In genomic region chr15:62920569-62921502, GRCh38 we compare ENCODE assay signal across 13 cellular contexts.
DNase-seq lines count a peak whose midpoint lies in the region; ATAC-seq and TF ChIP-seq lines count a peak whose summit lies in the region.
"Had no signal": no experiment of that assay in that cellular context is flagged by ENCODE, and none has a peak within 500 bp of the region (broad histone marks: within the 10 kb centered on the region; RNA-seq: fewer than 3 reads in every experiment).

No MANE protein-coding gene starts in this region.

- peak overlapping the region; percentile 15; the same call in 1 of the 2 replicates for H3K27ac ChIP-seq in ACC112 (ENCODE audit: low read depth, low read length)
- no peak overlapping the region for H3K27ac ChIP-seq in fibroblast of lung (ENCODE audit: insufficient read depth, low read length)
- H3K27ac ChIP-seq in neural progenitor cell: no peak overlapping the region

- H3K4me1 Mint-ChIP-seq in neural progenitor cell: peaks cover 10% of the 10 kb centered on the region
- no peaks in the 10 kb centered on the region for H3K4me1 Mint-ChIP-seq in effector memory CD8-positive, alpha-beta T cell (ENCODE audit: low read depth in 2 of 2)

- H3K27ac Mint-ChIP-seq in neural progenitor cell: peak overlapping the region; percentile 12
- H3K27ac Mint-ChIP-seq in effector memory CD8-positive, alpha-beta T cell: no peak overlapping the region

- H3K36me3 Mint-ChIP-seq in neural progenitor cell: no peaks in the 10 kb centered on the region
- no peaks in the 10 kb centered on the region for H3K36me3 Mint-ChIP-seq in effector memory CD8-positive, alpha-beta T cell (ENCODE audit: insufficient read depth)

- H3K27me3 Mint-ChIP-seq in neural progenitor cell (ENCODE audit: insufficient read depth, low read depth): peaks cover 4% of the 10 kb centered on the region
- H3K27me3 Mint-ChIP-seq in effector memory CD8-positive, alpha-beta T cell: peaks cover 35 to 50% of the 10 kb centered on the region in 2 donors

- TF ChIP-seq CTCF in fibroblast of lung (conservative IDR thresholded peaks at IDR 0.05 in 1 of 2, IDR thresholded peaks at IDR 0.05 in 1 of 2; ENCODE audit: low read depth in 1 of 2, low read length in 2 of 2) (no peak), neural progenitor cell (IDR thresholded peaks at IDR 0.05) (no peak)

- H3K36me3 ChIP-seq in ACC112 (ENCODE audit: insufficient read depth, low read length) (no peaks in the 10 kb centered on the region), fibroblast of lung (ENCODE audit: control insufficient read depth, insufficient read depth, low read length) (no peaks in the 10 kb centered on the region), neural progenitor cell (no peaks in the 10 kb centered on the region)

- ATAC-seq in GM21390 (IDR thresholded peaks at IDR 0.05; ENCODE audit: unreplicated experiment): no peak
- no peak for ATAC-seq in effector memory CD8-positive, alpha-beta T cell (replicated peaks)
- ATAC-seq: activated T-cell treated with anti-CD3 and anti-CD28 coated beads, Interleukin-2, amount 50 U/mL, for 4 hours had no signal

- H4K20me1 ChIP-seq in fibroblast of lung (ENCODE audit: control insufficient read depth, extremely low read depth, insufficient read depth, low read length): no peaks in the 10 kb centered on the region
- no peaks in the 10 kb centered on the region for H4K20me1 ChIP-seq in neural progenitor cell (ENCODE audit: low read depth)

- no peaks in the 10 kb centered on the region for H3K9me3 ChIP-seq in fibroblast of lung (ENCODE audit: control insufficient read depth, insufficient read depth, low read depth, low read length)
- H3K9me3 ChIP-seq in neural progenitor cell (ENCODE audit: low read depth): no peaks in the 10 kb centered on the region

- peaks cover 7% of the 10 kb centered on the region for H3K9me3 Mint-ChIP-seq in neural progenitor cell
- H3K9me3 Mint-ChIP-seq in effector memory CD8-positive, alpha-beta T cell: no peaks in the 10 kb centered on the region
- H3K9me3 Mint-ChIP-seq: activated T-cell treated with anti-CD3 and anti-CD28 coated beads, Interleukin-2, amount 50 U/mL, for 4 hours had no signal

- no peaks in the 10 kb centered on the region for H3K27me3 ChIP-seq in ACC112 (ENCODE audit: insufficient read depth, low read length)
- no peaks in the 10 kb centered on the region for H3K27me3 ChIP-seq in fibroblast of lung (ENCODE audit: control insufficient read depth, insufficient read depth, low read length)
- H3K27me3 ChIP-seq in neural progenitor cell: no peaks in the 10 kb centered on the region

- H3K4me1 ChIP-seq in ACC112 (ENCODE audit: control insufficient read depth, insufficient read depth, low read length, unreplicated experiment): peaks cover 29% of the 10 kb centered on the region
- H3K4me1 ChIP-seq in fibroblast of lung (ENCODE audit: control insufficient read depth, extremely low read depth, insufficient read depth, low read length): no peaks in the 10 kb centered on the region
- H3K4me1 ChIP-seq in neural progenitor cell: peaks cover 7% of the 10 kb centered on the region

- H3K4me3 Mint-ChIP-seq in neural progenitor cell: no peak overlapping the region
- H3K4me3 Mint-ChIP-seq in effector memory CD8-positive, alpha-beta T cell: no peak overlapping the region
- H3K4me3 Mint-ChIP-seq: activated T-cell treated with anti-CD3 and anti-CD28 coated beads, Interleukin-2, amount 50 U/mL, for 4 hours had no signal

- H2AFZ ChIP-seq in ACC112 (ENCODE audit: low read length, unreplicated experiment): no peak overlapping the region
- H2AFZ ChIP-seq in fibroblast of lung (ENCODE audit: low read length): no peak overlapping the region
- no peak overlapping the region for H2AFZ ChIP-seq in neural progenitor cell (replicated peaks)

- H3K4me3 ChIP-seq in ACC112 (ENCODE audit: low read depth, low read length): no peak overlapping the region
- H3K4me3 ChIP-seq in fibroblast of lung (replicated peaks in 1 of 4; ENCODE audit: control extremely low read depth in 1 of 4, insufficient read depth in 1 of 4, low read depth in 3 of 4, low read length in 4 of 4): no peak overlapping the region
- H3K4me3 ChIP-seq in neural progenitor cell: no peak overlapping the region
- H3K4me3 ChIP-seq: skin epidermis had no signal

- peak; percentile 74 for DNase-seq in RPMI7951 (ENCODE audit: low read depth)
- peak; percentile 65 to 89 for DNase-seq in fibroblast of lung (ENCODE audit: low read depth in 2 of 2)
- no peak for DNase-seq in neural progenitor cell (ENCODE audit: low spot score)
- DNase-seq in effector memory CD8-positive, alpha-beta T cell: no peak
- no peak for DNase-seq in stimulated activated CD8-positive, alpha-beta memory T cell treated with anti-CD3 and anti-CD28 coated beads, Interleukin-4, amount 100 ng/mL, for 48 hours
- no peak for DNase-seq in GM19238 (ENCODE audit: insufficient read length, low spot score)
- DNase-seq: activated CD4-positive, CD25-positive, alpha-beta regulatory T cell; activated T-cell treated with anti-CD3 and anti-CD28 coated beads, Interleukin-2, amount 50 U/mL, for 4 hours; NCI-H226; SHP77 treated with DMSO at 0.1 percent for 48 hours had no signal

- H3F3A ChIP-seq in neural progenitor cell (ENCODE audit: low read depth): no peaks in the 10 kb centered on the region

- H3K79me2 ChIP-seq in ACC112 (ENCODE audit: control insufficient read depth, insufficient read depth, low read length, unreplicated experiment) (no peaks in the 10 kb centered on the region), fibroblast of lung (ENCODE audit: control insufficient read depth, insufficient read depth, low read length) (no peaks in the 10 kb centered on the region), neural progenitor cell (ENCODE audit: low read depth) (no peaks in the 10 kb centered on the region)

- H3K9ac ChIP-seq in fibroblast of lung (ENCODE audit: insufficient read depth, low read length) (no peak overlapping the region), neural progenitor cell (no peak overlapping the region)

- H3K4me2 ChIP-seq in fibroblast of lung (ENCODE audit: extremely low read depth, insufficient read depth, low read length): no peak overlapping the region
- H3K4me2 ChIP-seq in neural progenitor cell: no peak overlapping the region

Comparison
In these comparisons a context has a peak if more than half of its experiments do, and no peak if none do; other contexts are left out.
1. DNase-seq: peak in RPMI7951 (single experiment) and fibroblast of lung (2 of 2); none in neural progenitor cell (single experiment), effector memory CD8-positive, alpha-beta T cell (0 of 3), stimulated activated CD8-positive, alpha-beta memory T cell treated with anti-CD3 and anti-CD28 coated beads, Interleukin-4, amount 100 ng/mL, for 48 hours (single experiment) and GM19238 (single experiment).